23 cellular contexts compared by ENCODE assay signal in genomic region chr5:162558120-162558519, GRCh38.
"Had no signal": no experiment of that assay in that cellular context is flagged by ENCODE, and none has a peak within 500 bp of the region (broad histone marks: within the 10 kb centered on the region; RNA-seq: fewer than 3 reads in every experiment).

No MANE protein-coding gene starts in this region.

- H3K4me3 ChIP-seq: colonic mucosa, coronary artery, dorsolateral prefrontal cortex, esophagus muscularis mucosa, esophagus squamous epithelium, gastrocnemius medialis, gastroesophageal sphincter, heart left ventricle, heart right ventricle had no signal

- H3K27me3 ChIP-seq: colonic mucosa, dorsolateral prefrontal cortex, esophagus muscularis mucosa, esophagus squamous epithelium, foreskin keratinocyte, gastrocnemius medialis, gastroesophageal sphincter, heart left ventricle, heart right ventricle had no signal

- ATAC-seq: effector memory CD8-positive, alpha-beta T cell; esophagus mucosa; foreskin keratinocyte; gastrocnemius medialis; gastroesophageal sphincter; heart left ventricle; heart right ventricle had no signal

- H3K9me3 ChIP-seq: colonic mucosa, esophagus muscularis mucosa, esophagus squamous epithelium, gastrocnemius medialis, gastroesophageal sphincter had no signal

- H3K27ac ChIP-seq: colonic mucosa, coronary artery, dorsolateral prefrontal cortex, epithelial cell of prostate, esophagus muscularis mucosa, esophagus squamous epithelium, foreskin keratinocyte, gastrocnemius medialis, gastroesophageal sphincter, heart left ventricle, heart right ventricle had no signal

- H3K4me1 ChIP-seq: colonic mucosa, esophagus muscularis mucosa, esophagus squamous epithelium, foreskin keratinocyte, gastrocnemius medialis, gastroesophageal sphincter, heart left ventricle, heart right ventricle had no signal

- H3K36me3 ChIP-seq: colonic mucosa, esophagus muscularis mucosa, esophagus squamous epithelium, gastrocnemius medialis, gastroesophageal sphincter, heart left ventricle, heart right ventricle had no signal

- DNase-seq: colonic mucosa; cortex of kidney; dermis blood vessel endothelial cell; dorsolateral prefrontal cortex; effector CD4-positive, alpha-beta T cell; effector CD8-positive, alpha-beta T cell; effector memory CD4-positive, alpha-beta T cell; effector memory CD8-positive, alpha-beta T cell; endodermal cell; erythroblast; esophagus squamous epithelium; foreskin fibroblast; foreskin keratinocyte; gastrocnemius medialis; glutamatergic neuron; head of caudate nucleus; heart left ventricle; heart right ventricle had no signal
